In the genomic region with DNA sequence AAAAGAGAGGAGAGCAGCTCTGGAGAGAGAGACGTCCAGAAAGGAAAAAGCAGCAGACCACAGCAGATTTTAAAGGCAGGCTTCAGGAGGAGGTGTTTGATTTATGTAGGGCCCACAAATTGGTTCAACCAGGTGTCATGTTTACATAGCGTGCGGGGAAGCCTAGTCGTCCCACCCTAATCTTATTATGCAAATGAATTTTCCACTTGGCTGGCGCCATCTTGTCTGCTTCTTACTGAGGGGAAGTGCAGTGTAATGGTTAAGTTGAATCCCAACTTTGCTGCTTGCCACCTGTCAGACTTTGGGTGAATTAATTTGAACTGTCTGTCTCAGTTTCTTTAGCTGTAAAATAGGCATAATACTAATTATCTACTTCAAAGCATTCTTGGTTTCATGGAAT, we compare ENCODE assay signal across 19 cellular contexts.
DNase-seq lines count a peak whose midpoint lies in the region; ATAC-seq and TF ChIP-seq lines count a peak whose summit lies in the region.
"Had no signal": no experiment of that assay in that cellular context is flagged by ENCODE, and none has a peak within 500 bp of the region (broad histone marks: within the 10 kb centered on the region; RNA-seq: fewer than 3 reads in every experiment).

No MANE protein-coding gene starts in this region.

- peaks cover 10% of the 10 kb centered on the region for H3K4me1 Mint-ChIP-seq in mesothelial cell of epicardium
- H3K4me1 Mint-ChIP-seq: central memory CD8-positive, alpha-beta T cell had no signal

- no peaks in the 10 kb centered on the region for H3K79me2 ChIP-seq in OCI-LY3 (ENCODE audit: low read length)
- H3K79me2 ChIP-seq: parathyroid adenoma had no signal

- H4K20me1 ChIP-seq in OCI-LY3 (ENCODE audit: insufficient read depth, low read length): no peaks in the 10 kb centered on the region

- H3K27me3 Mint-ChIP-seq in mesothelial cell of epicardium (ENCODE audit: low read depth): no peaks in the 10 kb centered on the region
- H3K27me3 Mint-ChIP-seq: activated CD8-positive, alpha-beta T cell treated with anti-CD3 and anti-CD28 coated beads for 36 hours; central memory CD8-positive, alpha-beta T cell had no signal

- peak overlapping the region; percentile 39 for H3K4me2 ChIP-seq in OCI-LY3 (ENCODE audit: low read length)
- H3K4me2 ChIP-seq: SK-N-SH had no signal

- H3K4me3 Mint-ChIP-seq in mesothelial cell of epicardium: no peak overlapping the region
- H3K4me3 Mint-ChIP-seq: activated CD8-positive, alpha-beta T cell treated with anti-CD3 and anti-CD28 coated beads for 36 hours; central memory CD8-positive, alpha-beta T cell had no signal

- H3K36me3 ChIP-seq in OCI-LY3 (replicated peaks; ENCODE audit: low read depth, low read length): no peaks in the 10 kb centered on the region
- no peaks in the 10 kb centered on the region for H3K36me3 ChIP-seq in testis (ENCODE audit: low read depth, missing control alignments)
- H3K36me3 ChIP-seq: tibial nerve had no signal

- no peak overlapping the region for H3K9ac ChIP-seq in OCI-LY3 (ENCODE audit: low read length)
- H3K9ac ChIP-seq: parathyroid adenoma, SK-N-SH had no signal

- H3K9me3 ChIP-seq in OCI-LY3 (ENCODE audit: insufficient read depth, low read length): no peaks in the 10 kb centered on the region
- H3K9me3 ChIP-seq in testis: no peaks in the 10 kb centered on the region
- H3K9me3 ChIP-seq: SK-N-SH, tibial nerve had no signal

- no peak overlapping the region for H3K27ac Mint-ChIP-seq in mesothelial cell of epicardium
- H3K27ac Mint-ChIP-seq: activated CD8-positive, alpha-beta T cell treated with anti-CD3 and anti-CD28 coated beads for 36 hours had no signal

- intact Hi-C loops in testis (cut with DNase I; ENCODE audit: low total_unique reads): no loop called here

- H3K4me1 ChIP-seq in OCI-LY3 (ENCODE audit: low read length): peaks cover 34% of the 10 kb centered on the region
- peaks cover 6% of the 10 kb centered on the region for H3K4me1 ChIP-seq in testis
- H3K4me1 ChIP-seq: parathyroid adenoma, tibial nerve had no signal

- H3K4me3 ChIP-seq in OCI-LY3 (ENCODE audit: low read length): peak overlapping the region; percentile 2; the same call in 1 of the 2 replicates
- no peak overlapping the region for H3K4me3 ChIP-seq in testis
- H3K4me3 ChIP-seq: tibial nerve had no signal

- H3K27me3 ChIP-seq in OCI-LY3 (ENCODE audit: low read depth, low read length) (no peaks in the 10 kb centered on the region), testis (no peaks in the 10 kb centered on the region)
- H3K27me3 ChIP-seq: tibial nerve had no signal

- no peak for ATAC-seq in GM18505 (IDR thresholded peaks at IDR 0.05; ENCODE audit: unreplicated experiment)
- ATAC-seq in HG02642 (IDR thresholded peaks at IDR 0.05; ENCODE audit: poor library complexity, unreplicated experiment): no peak
- ATAC-seq: activated CD8-positive, alpha-beta T cell treated with anti-CD3 and anti-CD28 coated beads for 36 hours; left cardiac atrium had no signal

- 46 to 68% methylated on average over 5 of the region's 5 CpGs for WGBS in testis, 2 donors

- TF ChIP-seq POLR2A in testis (IDR thresholded peaks at IDR 0.05) (no peak), GM18505 (IDR thresholded peaks at IDR 0.05; ENCODE audit: borderline replicate concordance, extremely low read depth, insufficient read depth, insufficient read length) (no peak)

- H3K27ac ChIP-seq in OCI-LY3 (ENCODE audit: low read length): no peak overlapping the region
- H3K27ac ChIP-seq in testis: no peak overlapping the region
- H3K27ac ChIP-seq: parathyroid adenoma, tibial nerve had no signal

- no peaks in the 10 kb centered on the region for H3K9me3 Mint-ChIP-seq in mesothelial cell of epicardium

- DNase-seq in NCI-H1417 (lab: John Stamatoyannopoulos, UW): peak in 2 of 3 experiments; percentile 31 to 54
- DNase-seq in NCI-H1417 treated with DMSO at 0.1 percent for 48 hours (lab: John Stamatoyannopoulos, UW): no peak
- peak; percentile 81 for DNase-seq in NCI-H1436 treated with DMSO at 0.1 percent for 48 hours (lab: John Stamatoyannopoulos, UW)
- DNase-seq in testis: peak; percentile 37
- DNase-seq in mesothelial cell of epicardium (ENCODE audit: low spot score in 2 of 2, unreplicated experiment in 2 of 2): no peak
- DNase-seq: 8988T; activated CD8-positive, alpha-beta T cell treated with anti-CD3 and anti-CD28 coated beads for 36 hours; C1 segment of cervical spinal cord; EL; KG1; left cardiac atrium; NCI-H2029; SK-N-SH had no signal

- TF ChIP-seq CTCF in OCI-LY3 (IDR thresholded peaks at IDR 0.05; ENCODE audit: low read depth, low read length) (no peak), testis (IDR thresholded peaks at IDR 0.05) (no peak), mesothelial cell of epicardium (IDR thresholded peaks at IDR 0.05; ENCODE audit: unreplicated experiment) (no peak)

- H2AFZ ChIP-seq in OCI-LY3 (ENCODE audit: low read depth, low read length): peak overlapping the region; percentile 6; the same call in 1 of the 2 replicates
- H2AFZ ChIP-seq: parathyroid adenoma had no signal

- H3K36me3 Mint-ChIP-seq in mesothelial cell of epicardium: no peaks in the 10 kb centered on the region

Comparison
In these comparisons a context has a peak if more than half of its experiments do, and no peak if none do; other contexts are left out.
1. DNase-seq: peak in NCI-H1417 (2 of 3), NCI-H1436 treated with DMSO at 0.1 percent for 48 hours (single experiment) and testis (single experiment); none in NCI-H1417 treated with DMSO at 0.1 percent for 48 hours (single experiment) and mesothelial cell of epicardium (0 of 2).